ENCODE assay signal across 27 cellular contexts in genomic region chr3:172352786-172353185, GRCh38.
DNase-seq lines count a peak whose midpoint lies in the region; ATAC-seq, FAIRE-seq and TF ChIP-seq lines count a peak whose summit lies in the region.
"Had no signal": no experiment of that assay in that cellular context is flagged by ENCODE, and none has a peak within 500 bp of the region (broad histone marks: within the 10 kb centered on the region; RNA-seq: fewer than 3 reads in every experiment).

No MANE protein-coding gene starts in this region.

- no peak for ATAC-seq in left cardiac atrium
- no peak for ATAC-seq in stimulated activated naive CD8-positive, alpha-beta T cell treated with anti-CD3 and anti-CD28 coated beads, Interleukin-15, Interleukin-2, amounts not matched to agents 100 U/mL and 50 U/mL, for 24 hours
- no peak for ATAC-seq in HG03097 (IDR thresholded peaks at IDR 0.05; ENCODE audit: low FRiP score, unreplicated experiment)
- ATAC-seq: CD8-positive, alpha-beta T cell; GM12878 had no signal

- FAIRE-seq in GM19239 (lab: Jason Lieb, UNC): no peak
- FAIRE-seq: A204.1, D721Med, GM12878, GM18507, H1 had no signal

- H3K4me3 ChIP-seq in cardiac muscle cell: no peak overlapping the region
- H3K4me3 ChIP-seq: BLaER1, GM12878, GM23248 had no signal

- DNase-seq in cardiac muscle cell (ENCODE audit: low read depth in 1 of 2, low spot score in 1 of 2): no peak
- no peak for DNase-seq in left cardiac atrium
- no peak for DNase-seq in stimulated activated naive CD8-positive, alpha-beta T cell treated with anti-CD3 and anti-CD28 coated beads, Interleukin-15, Interleukin-2, amounts not matched to agents 100 U/mL and 50 U/mL, for 24 hours
- no peak for DNase-seq in nephron progenitor cell
- no peak for DNase-seq in GM19239 (ENCODE audit: insufficient read length, low spot score)
- DNase-seq in NAMALWA (ENCODE audit: low spot score): no peak
- DNase-seq: Caco-2; CD4-positive, CD25-positive, alpha-beta regulatory T cell; CD8-positive, alpha-beta T cell; DMS 273 treated with DMSO at 0.1 percent for 48 hours; DMS79; EL; GDM1; GM23248; H7; HCEC 1CT had no signal

- no peaks in the 10 kb centered on the region for H3K9me3 Mint-ChIP-seq in stimulated activated naive CD8-positive, alpha-beta T cell treated with anti-CD3 and anti-CD28 coated beads, Interleukin-15, Interleukin-2, amounts not matched to agents 100 ng/mL and 50 ng/mL, for 24 hours
- no peaks in the 10 kb centered on the region for H3K9me3 Mint-ChIP-seq in nephron progenitor cell
- H3K9me3 Mint-ChIP-seq: CD4-positive, CD25-positive, alpha-beta regulatory T cell; CD8-positive, alpha-beta T cell had no signal

- H3K27me3 Mint-ChIP-seq in stimulated activated naive CD8-positive, alpha-beta T cell treated with anti-CD3 and anti-CD28 coated beads, Interleukin-15, Interleukin-2, amounts not matched to agents 100 ng/mL and 50 ng/mL, for 24 hours: no peaks in the 10 kb centered on the region
- no peaks in the 10 kb centered on the region for H3K27me3 Mint-ChIP-seq in nephron progenitor cell (ENCODE audit: low read depth, poor library complexity)
- H3K27me3 Mint-ChIP-seq: B cell; CD4-positive, CD25-positive, alpha-beta regulatory T cell had no signal

- no peak overlapping the region for H3K4me3 Mint-ChIP-seq in stimulated activated naive CD8-positive, alpha-beta T cell treated with anti-CD3 and anti-CD28 coated beads, Interleukin-15, Interleukin-2, amounts not matched to agents 100 ng/mL and 50 ng/mL, for 24 hours
- H3K4me3 Mint-ChIP-seq in nephron progenitor cell: no peak overlapping the region
- H3K4me3 Mint-ChIP-seq: B cell; CD4-positive, CD25-positive, alpha-beta regulatory T cell; CD8-positive, alpha-beta T cell had no signal

- intact Hi-C loops in left cardiac atrium (cut with DNase I): no loop called here

- no peaks in the 10 kb centered on the region for H3K27me3 ChIP-seq in cardiac muscle cell
- H3K27me3 ChIP-seq: BLaER1 had no signal

- peak overlapping the region; percentile 25 for H3K27ac ChIP-seq in cardiac muscle cell
- H3K27ac ChIP-seq: 22Rv1, BLaER1, C4-2B, GM23248 had no signal

- peaks cover 62% of the 10 kb centered on the region for H3K36me3 Mint-ChIP-seq in stimulated activated naive CD8-positive, alpha-beta T cell treated with anti-CD3 and anti-CD28 coated beads, Interleukin-15, Interleukin-2, amounts not matched to agents 100 ng/mL and 50 ng/mL, for 24 hours (ENCODE audit: low read depth)
- peaks cover 69% of the 10 kb centered on the region for H3K36me3 Mint-ChIP-seq in nephron progenitor cell (ENCODE audit: low read depth)

- H3K27ac Mint-ChIP-seq in stimulated activated naive CD8-positive, alpha-beta T cell treated with anti-CD3 and anti-CD28 coated beads, Interleukin-15, Interleukin-2, amounts not matched to agents 100 ng/mL and 50 ng/mL, for 24 hours: peak overlapping the region; percentile 2
- peak overlapping the region; percentile 5 for H3K27ac Mint-ChIP-seq in nephron progenitor cell
- H3K27ac Mint-ChIP-seq: B cell; CD4-positive, CD25-positive, alpha-beta regulatory T cell; CD8-positive, alpha-beta T cell had no signal

- no peaks in the 10 kb centered on the region for H3K9me3 ChIP-seq in cardiac muscle cell (ENCODE audit: low read depth)
- H3K9me3 ChIP-seq: BLaER1, Caco-2 had no signal

- no peaks in the 10 kb centered on the region for H3K4me1 ChIP-seq in cardiac muscle cell (ENCODE audit: low read depth)
- H3K4me1 ChIP-seq: BLaER1, Caco-2 had no signal

- peaks cover 6% of the 10 kb centered on the region for H3K4me1 Mint-ChIP-seq in stimulated activated naive CD8-positive, alpha-beta T cell treated with anti-CD3 and anti-CD28 coated beads, Interleukin-15, Interleukin-2, amounts not matched to agents 100 ng/mL and 50 ng/mL, for 24 hours (ENCODE audit: low read depth)
- H3K4me1 Mint-ChIP-seq in nephron progenitor cell: no peaks in the 10 kb centered on the region
- H3K4me1 Mint-ChIP-seq: B cell had no signal

- peaks cover 77% of the 10 kb centered on the region for H3K36me3 ChIP-seq in cardiac muscle cell

- no peak for TF ChIP-seq CTCF in cardiac muscle cell (IDR thresholded peaks at IDR 0.05; ENCODE audit: low read depth, low read length)
- TF ChIP-seq CTCF in nephron progenitor cell (IDR thresholded peaks at IDR 0.05): no peak
